In genomic region chr9:126833710-126834345, GRCh38 we compare ENCODE assay signal across 28 cellular contexts. TPM values are rescaled to one million over a fixed set of nuclear protein-coding genes. Genes with fewer than 3 reads are reported as not detected.
A peak's percentile ranks its signal among the peaks of the same experiment; 100 is the strongest.
DNase-seq lines count a peak whose midpoint lies in the region; ATAC-seq lines count a peak whose summit lies in the region.
"Had no signal": no experiment of that assay in that cellular context is flagged by ENCODE, and none has a peak within 500 bp of the region (broad histone marks: within the 10 kb centered on the region; RNA-seq: fewer than 3 reads in every experiment).

No MANE protein-coding gene starts in this region.

- H3K4me1 Mint-ChIP-seq in T-helper 17 cell = peaks cover 20% of the 10 kb centered on the region
- peaks cover 40% of the 10 kb centered on the region for H3K4me1 Mint-ChIP-seq in stimulated activated effector memory CD8-positive, alpha-beta T cell treated with anti-CD3 and anti-CD28 coated beads, Interleukin-12 subunit alpha, Interleukin-12 subunit beta, amount 100 ng/mL, for 72 hours

- peak; percentile 52 for ATAC-seq in Right ventricle myocardium inferior
- no peak for ATAC-seq in left cardiac atrium
- ATAC-seq in T-helper 17 cell = no peak
- ATAC-seq in stimulated activated effector memory CD8-positive, alpha-beta T cell treated with anti-CD3 and anti-CD28 coated beads, Interleukin-12 subunit alpha, Interleukin-12 subunit beta, amount 100 ng/mL, for 72 hours = no peak
- ATAC-seq in HG03196 (IDR thresholded peaks at IDR 0.05; ENCODE audit: unreplicated experiment) = no peak
- no peak for ATAC-seq in HG03135 (IDR thresholded peaks at IDR 0.05; ENCODE audit: unreplicated experiment)
- ATAC-seq: gastroesophageal sphincter; naive thymus-derived CD4-positive, alpha-beta T cell; Panc1 had no signal

- H3K4me3 Mint-ChIP-seq in T-helper 17 cell = no peak overlapping the region
- H3K4me3 Mint-ChIP-seq in stimulated activated effector memory CD8-positive, alpha-beta T cell treated with anti-CD3 and anti-CD28 coated beads, Interleukin-12 subunit alpha, Interleukin-12 subunit beta, amount 100 ng/mL, for 72 hours = no peak overlapping the region
- H3K4me3 Mint-ChIP-seq: activated T-helper 1 cell treated with anti-CD3 and anti-CD28 coated beads, Interleukin-12 subunit alpha, Interleukin-12 subunit beta, Interleukin-2, Interleukin-4 antibody, amounts not matched to agents 30 ng/mL and 10 ng/mL and 1 ng/mL, durations not matched to agents 14 hours and 24 hours and 36 hours; naive thymus-derived CD4-positive, alpha-beta T cell; T-helper 2 cell treated with Interferon-gamma antibody and Interleukin-4, amounts not matched to agents 5 μg/mL and 100 μg/mL, for 36 hours had no signal

- H3K9me3 ChIP-seq in T-helper 17 cell (ENCODE audit: control insufficient read depth, low read length, poor library complexity, severe bottlenecking) = no peaks in the 10 kb centered on the region
- H3K9me3 ChIP-seq: Caco-2, gastroesophageal sphincter, prostate gland, thoracic aorta had no signal

- no peak for DNase-seq in Right ventricle myocardium inferior (ENCODE audit: missing footprints)
- DNase-seq in left cardiac atrium = no peak
- DNase-seq in T-helper 17 cell = no peak
- DNase-seq in globus pallidus (ENCODE audit: low spot score) = peak; percentile 49
- no peak for DNase-seq in stimulated activated effector memory CD8-positive, alpha-beta T cell treated with anti-CD3 and anti-CD28 coated beads, Interleukin-12 subunit alpha, Interleukin-12 subunit beta, amount 100 ng/mL, for 72 hours (ENCODE audit: low spot score in 2 of 2)
- DNase-seq in effector CD8-positive, alpha-beta T cell (lab: John Stamatoyannopoulos, UW) = no peak
- DNase-seq: activated CD4-positive, alpha-beta T cell treated with anti-CD3 and anti-CD28 coated beads, Interleukin-2, amount 50 U/mL, for 48 hours; activated CD4-positive, CD25-positive, alpha-beta regulatory T cell treated with anti-CD3 and anti-CD28 coated beads, Interleukin-2, amount 50 U/mL, for 72 hours; activated naive CD4-positive, alpha-beta T cell treated with Interleukin-2 at 50 U/mL for 16 hours; Caco-2; cerebellar nuclear complex; DMS53; GDM1; midbrain; naive thymus-derived CD4-positive, alpha-beta T cell; NCI-H1417 treated with DMSO at 0.1 percent for 48 hours; NCI-H2029 treated with DMSO at 0.1 percent for 48 hours; NCI-H69; SHP77 treated with DMSO at 0.1 percent for 48 hours; stimulated activated naive CD4-positive, alpha-beta T cell treated with Interleukin-2 at 50 U/mL for 16 hours had no signal

- intact Hi-C loops in Right ventricle myocardium inferior (cut with DNase I) (no loop called here), left cardiac atrium (cut with DNase I) (no loop called here)

- no peaks in the 10 kb centered on the region for H3K9me3 Mint-ChIP-seq in stimulated activated effector memory CD8-positive, alpha-beta T cell treated with anti-CD3 and anti-CD28 coated beads, Interleukin-12 subunit alpha, Interleukin-12 subunit beta, amount 100 ng/mL, for 72 hours
- H3K9me3 Mint-ChIP-seq: activated T-helper 1 cell treated with anti-CD3 and anti-CD28 coated beads, Interleukin-12 subunit alpha, Interleukin-12 subunit beta, Interleukin-2, Interleukin-4 antibody, amounts not matched to agents 30 ng/mL and 10 ng/mL and 1 ng/mL, durations not matched to agents 14 hours and 24 hours and 36 hours; naive thymus-derived CD4-positive, alpha-beta T cell; T-helper 2 cell treated with Interferon-gamma antibody and Interleukin-4, amounts not matched to agents 5 μg/mL and 100 μg/mL, for 36 hours had no signal

- H3K36me3 Mint-ChIP-seq in T-helper 17 cell (ENCODE audit: low read depth) = peaks cover 14% of the 10 kb centered on the region
- H3K36me3 Mint-ChIP-seq in stimulated activated effector memory CD8-positive, alpha-beta T cell treated with anti-CD3 and anti-CD28 coated beads, Interleukin-12 subunit alpha, Interleukin-12 subunit beta, amount 100 ng/mL, for 72 hours = peaks cover 97% of the 10 kb centered on the region

- H3K27ac Mint-ChIP-seq in T-helper 17 cell = peak overlapping the region; percentile 60
- peak overlapping the region; percentile 24 for H3K27ac Mint-ChIP-seq in stimulated activated effector memory CD8-positive, alpha-beta T cell treated with anti-CD3 and anti-CD28 coated beads, Interleukin-12 subunit alpha, Interleukin-12 subunit beta, amount 100 ng/mL, for 72 hours
- H3K27ac Mint-ChIP-seq: activated T-helper 1 cell treated with anti-CD3 and anti-CD28 coated beads, Interleukin-12 subunit alpha, Interleukin-12 subunit beta, Interleukin-2, Interleukin-4 antibody, amounts not matched to agents 30 ng/mL and 10 ng/mL and 1 ng/mL, durations not matched to agents 14 hours and 24 hours and 36 hours; T-helper 2 cell treated with Interferon-gamma antibody and Interleukin-4, amounts not matched to agents 5 μg/mL and 100 μg/mL, for 36 hours had no signal

- no peaks in the 10 kb centered on the region for H3K27me3 Mint-ChIP-seq in T-helper 17 cell
- H3K27me3 Mint-ChIP-seq: naive thymus-derived CD4-positive, alpha-beta T cell had no signal

RNA-seq across cellular contexts. Expression of gene ZBTB34, which starts 26.6 kb away (rescaled TPM):
- total RNA-seq in Right ventricle myocardium inferior = 6.3 TPM
- 1 to 10 TPM; 5.2 to 5.6 TPM for total RNA-seq in left cardiac atrium
- total RNA-seq in T-helper 17 cell = 1 to 10 TPM; 5.0 to 8.2 TPM

RNA-seq across cellular contexts. Expression of gene ZBTB43, which starts 29.0 kb away (rescaled TPM):
- total RNA-seq in Right ventricle myocardium inferior (35.1 TPM), left cardiac atrium (10 to 100 TPM; 17.5 to 34.0 TPM), T-helper 17 cell (10 to 100 TPM; 36.8 to 52.0 TPM)
